In the genomic region with DNA sequence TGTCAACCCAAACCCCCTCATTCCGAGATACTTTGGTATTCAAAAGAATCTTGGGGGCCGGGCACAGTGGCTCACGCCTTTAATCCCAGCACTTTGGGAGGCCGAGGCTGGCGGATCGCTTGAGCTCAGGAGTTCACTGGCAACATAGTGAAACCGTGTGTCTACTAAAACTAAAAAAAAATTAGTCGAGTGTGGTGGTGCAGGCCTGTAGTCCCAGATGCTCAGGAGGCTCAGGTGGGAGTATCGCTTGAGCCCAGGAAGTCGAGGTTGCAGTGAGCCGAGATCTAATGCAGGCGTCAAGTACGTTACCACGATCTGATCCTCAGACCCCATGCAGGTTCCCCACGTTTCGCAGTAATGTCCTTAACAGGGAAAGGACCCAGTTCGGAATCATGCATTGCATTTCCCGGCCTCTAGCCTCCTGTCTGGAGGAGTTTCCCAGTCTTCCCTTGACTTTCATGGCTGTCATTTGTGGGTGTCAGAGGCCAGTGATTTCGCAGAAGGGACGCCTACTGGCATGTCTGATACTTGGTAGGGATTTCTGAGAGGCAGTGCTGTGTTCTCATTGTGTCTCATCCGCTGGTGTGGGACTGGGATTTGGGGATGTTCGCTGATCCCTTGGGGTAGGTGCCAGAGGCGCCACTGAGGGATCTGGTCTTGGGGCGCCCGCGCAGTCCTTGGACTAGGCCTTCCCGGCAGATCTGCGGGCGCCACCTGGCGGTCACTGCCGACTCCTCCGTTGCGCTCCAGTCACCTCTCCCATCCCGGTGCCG, we compare ENCODE assay signal across 1 cellular context.
A peak's percentile ranks its signal among the peaks of the same experiment; 100 is the strongest.
TF ChIP-seq lines count a peak whose summit lies in the region.

No MANE protein-coding gene starts in this region.

TF ChIP-seq in HepG2, 621 proteins besides CTCF, POLR2A, EP300 and RAD21 (continued from another document and continues in another):
- TF ChIP-seq, protein P1, sequence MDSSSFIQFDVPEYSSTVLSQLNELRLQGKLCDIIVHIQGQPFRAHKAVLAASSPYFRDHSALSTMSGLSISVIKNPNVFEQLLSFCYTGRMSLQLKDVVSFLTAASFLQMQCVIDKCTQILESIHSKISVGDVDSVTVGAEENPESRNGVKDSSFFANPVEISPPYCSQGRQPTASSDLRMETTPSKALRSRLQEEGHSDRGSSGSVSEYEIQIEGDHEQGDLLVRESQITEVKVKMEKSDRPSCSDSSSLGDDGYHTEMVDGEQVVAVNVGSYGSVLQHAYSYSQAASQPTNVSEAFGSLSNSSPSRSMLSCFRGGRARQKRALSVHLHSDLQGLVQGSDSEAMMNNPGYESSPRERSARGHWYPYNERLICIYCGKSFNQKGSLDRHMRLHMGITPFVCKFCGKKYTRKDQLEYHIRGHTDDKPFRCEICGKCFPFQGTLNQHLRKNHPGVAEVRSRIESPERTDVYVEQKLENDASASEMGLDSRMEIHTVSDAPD (CRISPR knock-in tag; IDR thresholded peaks at IDR 0.05), result no peak
- TF ChIP-seq ZSCAN25 (CRISPR knock-in tag; IDR thresholded peaks at IDR 0.05) (no peak), SUZ12 (IDR thresholded peaks at IDR 0.05; ENCODE audit: low read depth, low read length) (no peak), MATR3 (CRISPR knock-in tag; IDR thresholded peaks at IDR 0.05) (no peak), ZNF12 (CRISPR knock-in tag; IDR thresholded peaks at IDR 0.05) (no peak), ATAD3A (CRISPR knock-in tag; IDR thresholded peaks at IDR 0.05) (no peak), ZNF274 (CRISPR knock-in tag; IDR thresholded peaks at IDR 0.05) (no peak), SMC3 (IDR thresholded peaks at IDR 0.05; ENCODE audit: low read length) (peak; percentile 50; the same call in 1 of the 2 replicates), ZNF569 (CRISPR knock-in tag; IDR thresholded peaks at IDR 0.05; ENCODE audit: borderline replicate concordance) (no peak), CC2D1A (CRISPR knock-in tag; IDR thresholded peaks at IDR 0.05) (no peak), KLF6 (CRISPR knock-in tag; IDR thresholded peaks at IDR 0.05) (no peak), ZNF709 (CRISPR knock-in tag; IDR thresholded peaks at IDR 0.05) (no peak), JDP2 (CRISPR knock-in tag; IDR thresholded peaks at IDR 0.05; ENCODE audit: borderline replicate concordance) (no peak), HOXA3 (CRISPR knock-in tag; IDR thresholded peaks at IDR 0.05) (no peak; the same call in 1 of the 2 replicates), TBX2 (CRISPR knock-in tag; IDR thresholded peaks at IDR 0.05; ENCODE audit: borderline replicate concordance) (0 out of 2 replicates have a peak, but pooled peaks have one; percentile 40), CHCHD3 (CRISPR knock-in tag; IDR thresholded peaks at IDR 0.05) (no peak), ADNP (CRISPR knock-in tag; IDR thresholded peaks at IDR 0.05) (no peak), RELA (CRISPR knock-in tag; IDR thresholded peaks at IDR 0.05) (peak; percentile 77; the same call in 1 of the 2 replicates), ZFY (CRISPR knock-in tag; IDR thresholded peaks at IDR 0.05) (peak; percentile 79), SP140L (CRISPR knock-in tag; IDR thresholded peaks at IDR 0.05; ENCODE audit: borderline replicate concordance) (no peak), ZNF331 (CRISPR knock-in tag; IDR thresholded peaks at IDR 0.05) (peak; percentile 16; the same call in 1 of the 2 replicates), MIXL1 (CRISPR knock-in tag; IDR thresholded peaks at IDR 0.05) (0 out of 2 replicates have a peak, but pooled peaks have one; percentile 36), GTF2F1 (IDR thresholded peaks at IDR 0.05; ENCODE audit: low read length) (no peak), RFXAP (CRISPR knock-in tag; IDR thresholded peaks at IDR 0.05; ENCODE audit: borderline replicate concordance) (no peak), SOX6 (IDR thresholded peaks at IDR 0.05) (no peak), SOX6 (CRISPR knock-in tag; IDR thresholded peaks at IDR 0.05) (no peak), ZNF562 (CRISPR knock-in tag; IDR thresholded peaks at IDR 0.05; ENCODE audit: borderline replicate concordance) (no peak), ZNF572 (CRISPR knock-in tag; IDR thresholded peaks at IDR 0.05) (no peak), ZNF354B (CRISPR knock-in tag; IDR thresholded peaks at IDR 0.05) (no peak), TP53 (CRISPR knock-in tag; conservative IDR thresholded peaks at IDR 0.05) (0 out of 2 replicates have a peak, but pooled peaks have one; percentile 37)
- TF ChIP-seq, protein P2, sequence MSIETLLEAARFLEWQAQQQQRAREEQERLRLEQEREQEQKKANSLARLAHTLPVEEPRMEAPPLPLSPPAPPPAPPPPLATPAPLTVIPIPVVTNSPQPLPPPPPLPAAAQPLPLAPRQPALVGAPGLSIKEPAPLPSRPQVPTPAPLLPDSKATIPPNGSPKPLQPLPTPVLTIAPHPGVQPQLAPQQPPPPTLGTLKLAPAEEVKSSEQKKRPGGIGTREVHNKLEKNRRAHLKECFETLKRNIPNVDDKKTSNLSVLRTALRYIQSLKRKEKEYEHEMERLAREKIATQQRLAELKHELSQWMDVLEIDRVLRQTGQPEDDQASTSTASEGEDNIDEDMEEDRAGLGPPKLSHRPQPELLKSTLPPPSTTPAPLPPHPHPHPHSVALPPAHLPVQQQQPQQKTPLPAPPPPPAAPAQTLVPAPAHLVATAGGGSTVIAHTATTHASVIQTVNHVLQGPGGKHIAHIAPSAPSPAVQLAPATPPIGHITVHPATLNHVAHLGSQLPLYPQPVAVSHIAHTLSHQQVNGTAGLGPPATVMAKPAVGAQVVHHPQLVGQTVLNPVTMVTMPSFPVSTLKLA (IDR thresholded peaks at IDR 0.05), result no peak
- TF ChIP-seq, protein P3, sequence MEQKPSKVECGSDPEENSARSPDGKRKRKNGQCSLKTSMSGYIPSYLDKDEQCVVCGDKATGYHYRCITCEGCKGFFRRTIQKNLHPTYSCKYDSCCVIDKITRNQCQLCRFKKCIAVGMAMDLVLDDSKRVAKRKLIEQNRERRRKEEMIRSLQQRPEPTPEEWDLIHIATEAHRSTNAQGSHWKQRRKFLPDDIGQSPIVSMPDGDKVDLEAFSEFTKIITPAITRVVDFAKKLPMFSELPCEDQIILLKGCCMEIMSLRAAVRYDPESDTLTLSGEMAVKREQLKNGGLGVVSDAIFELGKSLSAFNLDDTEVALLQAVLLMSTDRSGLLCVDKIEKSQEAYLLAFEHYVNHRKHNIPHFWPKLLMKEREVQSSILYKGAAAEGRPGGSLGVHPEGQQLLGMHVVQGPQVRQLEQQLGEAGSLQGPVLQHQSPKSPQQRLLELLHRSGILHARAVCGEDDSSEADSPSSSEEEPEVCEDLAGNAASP (CRISPR knock-in tag; IDR thresholded peaks at IDR 0.05; ENCODE audit: borderline replicate concordance), result no peak
- TF ChIP-seq, protein P4, sequence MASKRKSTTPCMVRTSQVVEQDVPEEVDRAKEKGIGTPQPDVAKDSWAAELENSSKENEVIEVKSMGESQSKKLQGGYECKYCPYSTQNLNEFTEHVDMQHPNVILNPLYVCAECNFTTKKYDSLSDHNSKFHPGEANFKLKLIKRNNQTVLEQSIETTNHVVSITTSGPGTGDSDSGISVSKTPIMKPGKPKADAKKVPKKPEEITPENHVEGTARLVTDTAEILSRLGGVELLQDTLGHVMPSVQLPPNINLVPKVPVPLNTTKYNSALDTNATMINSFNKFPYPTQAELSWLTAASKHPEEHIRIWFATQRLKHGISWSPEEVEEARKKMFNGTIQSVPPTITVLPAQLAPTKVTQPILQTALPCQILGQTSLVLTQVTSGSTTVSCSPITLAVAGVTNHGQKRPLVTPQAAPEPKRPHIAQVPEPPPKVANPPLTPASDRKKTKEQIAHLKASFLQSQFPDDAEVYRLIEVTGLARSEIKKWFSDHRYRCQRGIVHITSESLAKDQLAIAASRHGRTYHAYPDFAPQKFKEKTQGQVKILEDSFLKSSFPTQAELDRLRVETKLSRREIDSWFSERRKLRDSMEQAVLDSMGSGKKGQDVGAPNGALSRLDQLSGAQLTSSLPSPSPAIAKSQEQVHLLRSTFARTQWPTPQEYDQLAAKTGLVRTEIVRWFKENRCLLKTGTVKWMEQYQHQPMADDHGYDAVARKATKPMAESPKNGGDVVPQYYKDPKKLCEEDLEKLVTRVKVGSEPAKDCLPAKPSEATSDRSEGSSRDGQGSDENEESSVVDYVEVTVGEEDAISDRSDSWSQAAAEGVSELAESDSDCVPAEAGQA (IDR thresholded peaks at IDR 0.05; ENCODE audit: low read depth), result no peak
- TF ChIP-seq, protein P4 (CRISPR knock-in tag; IDR thresholded peaks at IDR 0.05; ENCODE audit: borderline replicate concordance), result no peak
- TF ChIP-seq, protein P5, sequence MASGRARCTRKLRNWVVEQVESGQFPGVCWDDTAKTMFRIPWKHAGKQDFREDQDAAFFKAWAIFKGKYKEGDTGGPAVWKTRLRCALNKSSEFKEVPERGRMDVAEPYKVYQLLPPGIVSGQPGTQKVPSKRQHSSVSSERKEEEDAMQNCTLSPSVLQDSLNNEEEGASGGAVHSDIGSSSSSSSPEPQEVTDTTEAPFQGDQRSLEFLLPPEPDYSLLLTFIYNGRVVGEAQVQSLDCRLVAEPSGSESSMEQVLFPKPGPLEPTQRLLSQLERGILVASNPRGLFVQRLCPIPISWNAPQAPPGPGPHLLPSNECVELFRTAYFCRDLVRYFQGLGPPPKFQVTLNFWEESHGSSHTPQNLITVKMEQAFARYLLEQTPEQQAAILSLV (CRISPR knock-in tag; IDR thresholded peaks at IDR 0.05; ENCODE audit: borderline replicate concordance), result peak; percentile 28; the same call in 1 of the 2 replicates
- TF ChIP-seq, protein P6, sequence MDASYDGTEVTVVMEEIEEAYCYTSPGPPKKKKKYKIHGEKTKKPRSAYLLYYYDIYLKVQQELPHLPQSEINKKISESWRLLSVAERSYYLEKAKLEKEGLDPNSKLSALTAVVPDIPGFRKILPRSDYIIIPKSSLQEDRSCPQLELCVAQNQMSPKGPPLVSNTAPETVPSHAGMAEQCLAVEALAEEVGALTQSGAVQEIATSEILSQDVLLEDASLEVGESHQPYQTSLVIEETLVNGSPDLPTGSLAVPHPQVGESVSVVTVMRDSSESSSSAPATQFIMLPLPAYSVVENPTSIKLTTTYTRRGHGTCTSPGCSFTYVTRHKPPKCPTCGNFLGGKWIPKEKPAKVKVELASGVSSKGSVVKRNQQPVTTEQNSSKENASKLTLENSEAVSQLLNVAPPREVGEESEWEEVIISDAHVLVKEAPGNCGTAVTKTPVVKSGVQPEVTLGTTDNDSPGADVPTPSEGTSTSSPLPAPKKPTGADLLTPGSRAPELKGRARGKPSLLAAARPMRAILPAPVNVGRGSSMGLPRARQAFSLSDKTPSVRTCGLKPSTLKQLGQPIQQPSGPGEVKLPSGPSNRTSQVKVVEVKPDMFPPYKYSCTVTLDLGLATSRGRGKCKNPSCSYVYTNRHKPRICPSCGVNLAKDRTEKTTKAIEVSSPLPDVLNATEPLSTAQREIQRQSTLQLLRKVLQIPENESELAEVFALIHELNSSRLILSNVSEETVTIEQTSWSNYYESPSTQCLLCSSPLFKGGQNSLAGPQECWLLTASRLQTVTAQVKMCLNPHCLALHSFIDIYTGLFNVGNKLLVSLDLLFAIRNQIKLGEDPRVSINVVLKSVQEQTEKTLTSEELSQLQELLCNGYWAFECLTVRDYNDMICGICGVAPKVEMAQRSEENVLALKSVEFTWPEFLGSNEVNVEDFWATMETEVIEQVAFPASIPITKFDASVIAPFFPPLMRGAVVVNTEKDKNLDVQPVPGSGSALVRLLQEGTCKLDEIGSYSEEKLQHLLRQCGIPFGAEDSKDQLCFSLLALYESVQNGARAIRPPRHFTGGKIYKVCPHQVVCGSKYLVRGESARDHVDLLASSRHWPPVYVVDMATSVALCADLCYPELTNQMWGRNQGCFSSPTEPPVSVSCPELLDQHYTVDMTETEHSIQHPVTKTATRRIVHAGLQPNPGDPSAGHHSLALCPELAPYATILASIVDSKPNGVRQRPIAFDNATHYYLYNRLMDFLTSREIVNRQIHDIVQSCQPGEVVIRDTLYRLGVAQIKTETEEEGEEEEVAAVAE (CRISPR knock-in tag; IDR thresholded peaks at IDR 0.05; ENCODE audit: borderline replicate concordance), result no peak
- TF ChIP-seq, protein P7, sequence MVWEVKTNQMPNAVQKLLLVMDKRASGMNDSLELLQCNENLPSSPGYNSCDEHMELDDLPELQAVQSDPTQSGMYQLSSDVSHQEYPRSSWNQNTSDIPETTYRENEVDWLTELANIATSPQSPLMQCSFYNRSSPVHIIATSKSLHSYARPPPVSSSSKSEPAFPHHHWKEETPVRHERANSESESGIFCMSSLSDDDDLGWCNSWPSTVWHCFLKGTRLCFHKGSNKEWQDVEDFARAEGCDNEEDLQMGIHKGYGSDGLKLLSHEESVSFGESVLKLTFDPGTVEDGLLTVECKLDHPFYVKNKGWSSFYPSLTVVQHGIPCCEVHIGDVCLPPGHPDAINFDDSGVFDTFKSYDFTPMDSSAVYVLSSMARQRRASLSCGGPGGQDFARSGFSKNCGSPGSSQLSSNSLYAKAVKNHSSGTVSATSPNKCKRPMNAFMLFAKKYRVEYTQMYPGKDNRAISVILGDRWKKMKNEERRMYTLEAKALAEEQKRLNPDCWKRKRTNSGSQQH (CRISPR knock-in tag; IDR thresholded peaks at IDR 0.05; ENCODE audit: low read depth), result no peak
- TF ChIP-seq, protein P8, sequence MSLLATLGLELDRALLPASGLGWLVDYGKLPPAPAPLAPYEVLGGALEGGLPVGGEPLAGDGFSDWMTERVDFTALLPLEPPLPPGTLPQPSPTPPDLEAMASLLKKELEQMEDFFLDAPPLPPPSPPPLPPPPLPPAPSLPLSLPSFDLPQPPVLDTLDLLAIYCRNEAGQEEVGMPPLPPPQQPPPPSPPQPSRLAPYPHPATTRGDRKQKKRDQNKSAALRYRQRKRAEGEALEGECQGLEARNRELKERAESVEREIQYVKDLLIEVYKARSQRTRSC (CRISPR knock-in tag; IDR thresholded peaks at IDR 0.05; ENCODE audit: low read depth), result no peak
